ENCODE assay signal across 1 cellular context in the genomic region with DNA sequence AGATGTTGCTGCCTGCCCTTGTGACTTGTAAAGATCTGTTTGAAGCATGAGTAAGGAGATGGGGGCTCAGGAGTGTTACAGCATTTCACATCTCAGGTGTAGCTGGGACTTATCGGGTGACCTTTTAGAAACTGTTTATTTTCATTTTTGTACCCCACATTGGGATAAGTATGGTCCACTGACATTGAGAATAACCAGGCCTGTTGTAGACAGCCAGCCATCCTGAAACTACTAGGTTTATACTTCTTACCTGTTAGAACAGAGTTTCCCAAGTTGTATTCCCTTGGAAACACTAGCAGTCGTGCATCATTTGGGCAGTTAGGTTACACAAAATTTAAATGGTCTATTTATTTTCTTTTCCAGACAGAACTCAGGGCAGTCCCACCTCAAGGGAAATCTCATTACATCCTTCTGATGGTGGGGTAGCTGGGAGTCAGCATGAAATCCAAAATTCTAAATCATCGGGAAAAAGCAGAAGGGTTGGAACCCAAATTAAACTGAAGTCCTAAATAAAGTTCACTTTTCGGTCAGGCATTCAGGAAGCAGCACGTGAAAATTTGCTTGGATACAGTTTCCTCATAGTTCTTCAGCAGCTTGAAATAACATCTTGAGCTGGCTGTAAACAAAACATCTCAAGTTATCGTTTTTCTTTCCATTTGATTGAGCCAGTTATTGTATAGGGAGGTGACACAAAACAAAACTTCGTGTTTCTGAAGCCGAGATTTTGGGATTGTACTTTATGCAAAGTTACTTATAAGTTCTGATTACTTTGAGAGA.
TF ChIP-seq lines count a peak whose summit lies in the region.

No MANE protein-coding gene starts in this region.

TF ChIP-seq in WTC11, 78 proteins besides CTCF, POLR2A, EP300 and RAD21 (continued from another document):
- TF ChIP-seq, protein P1, sequence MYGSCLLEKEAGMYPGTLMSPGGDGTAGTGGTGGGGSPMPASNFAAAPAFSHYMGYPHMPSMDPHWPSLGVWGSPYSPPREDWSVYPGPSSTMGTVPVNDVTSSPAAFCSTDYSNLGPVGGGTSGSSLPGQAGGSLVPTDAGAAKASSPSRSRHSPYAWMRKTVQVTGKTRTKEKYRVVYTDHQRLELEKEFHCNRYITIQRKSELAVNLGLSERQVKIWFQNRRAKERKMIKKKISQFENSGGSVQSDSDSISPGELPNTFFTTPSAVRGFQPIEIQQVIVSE (CRISPR knock-in tag; IDR thresholded peaks at IDR 0.05; ENCODE audit: borderline replicate concordance) = no peak
- TF ChIP-seq TEAD4 (CRISPR knock-in tag; IDR thresholded peaks at IDR 0.05) (no peak), ESRRA (CRISPR knock-in tag; IDR thresholded peaks at IDR 0.05; ENCODE audit: borderline replicate concordance) (no peak), RELA (CRISPR knock-in tag; IDR thresholded peaks at IDR 0.05; ENCODE audit: borderline replicate concordance) (no peak), FOXP1 (CRISPR knock-in tag; IDR thresholded peaks at IDR 0.05; ENCODE audit: borderline replicate concordance) (no peak), IRF2 (CRISPR knock-in tag; IDR thresholded peaks at IDR 0.05; ENCODE audit: borderline replicate concordance, low read depth) (no peak), ETV6 (CRISPR knock-in tag; IDR thresholded peaks at IDR 0.05) (no peak), NFYB (CRISPR knock-in tag; conservative IDR thresholded peaks at IDR 0.05; ENCODE audit: low read depth) (no peak), SP1 (CRISPR knock-in tag; conservative IDR thresholded peaks at IDR 0.05) (no peak)
- TF ChIP-seq, protein P2, sequence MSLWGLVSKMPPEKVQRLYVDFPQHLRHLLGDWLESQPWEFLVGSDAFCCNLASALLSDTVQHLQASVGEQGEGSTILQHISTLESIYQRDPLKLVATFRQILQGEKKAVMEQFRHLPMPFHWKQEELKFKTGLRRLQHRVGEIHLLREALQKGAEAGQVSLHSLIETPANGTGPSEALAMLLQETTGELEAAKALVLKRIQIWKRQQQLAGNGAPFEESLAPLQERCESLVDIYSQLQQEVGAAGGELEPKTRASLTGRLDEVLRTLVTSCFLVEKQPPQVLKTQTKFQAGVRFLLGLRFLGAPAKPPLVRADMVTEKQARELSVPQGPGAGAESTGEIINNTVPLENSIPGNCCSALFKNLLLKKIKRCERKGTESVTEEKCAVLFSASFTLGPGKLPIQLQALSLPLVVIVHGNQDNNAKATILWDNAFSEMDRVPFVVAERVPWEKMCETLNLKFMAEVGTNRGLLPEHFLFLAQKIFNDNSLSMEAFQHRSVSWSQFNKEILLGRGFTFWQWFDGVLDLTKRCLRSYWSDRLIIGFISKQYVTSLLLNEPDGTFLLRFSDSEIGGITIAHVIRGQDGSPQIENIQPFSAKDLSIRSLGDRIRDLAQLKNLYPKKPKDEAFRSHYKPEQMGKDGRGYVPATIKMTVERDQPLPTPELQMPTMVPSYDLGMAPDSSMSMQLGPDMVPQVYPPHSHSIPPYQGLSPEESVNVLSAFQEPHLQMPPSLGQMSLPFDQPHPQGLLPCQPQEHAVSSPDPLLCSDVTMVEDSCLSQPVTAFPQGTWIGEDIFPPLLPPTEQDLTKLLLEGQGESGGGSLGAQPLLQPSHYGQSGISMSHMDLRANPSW (CRISPR knock-in tag; conservative IDR thresholded peaks at IDR 0.05; ENCODE audit: low read depth) = no peak
